Comparison of ENCODE assay signal across 1 cellular context in the genomic region with DNA sequence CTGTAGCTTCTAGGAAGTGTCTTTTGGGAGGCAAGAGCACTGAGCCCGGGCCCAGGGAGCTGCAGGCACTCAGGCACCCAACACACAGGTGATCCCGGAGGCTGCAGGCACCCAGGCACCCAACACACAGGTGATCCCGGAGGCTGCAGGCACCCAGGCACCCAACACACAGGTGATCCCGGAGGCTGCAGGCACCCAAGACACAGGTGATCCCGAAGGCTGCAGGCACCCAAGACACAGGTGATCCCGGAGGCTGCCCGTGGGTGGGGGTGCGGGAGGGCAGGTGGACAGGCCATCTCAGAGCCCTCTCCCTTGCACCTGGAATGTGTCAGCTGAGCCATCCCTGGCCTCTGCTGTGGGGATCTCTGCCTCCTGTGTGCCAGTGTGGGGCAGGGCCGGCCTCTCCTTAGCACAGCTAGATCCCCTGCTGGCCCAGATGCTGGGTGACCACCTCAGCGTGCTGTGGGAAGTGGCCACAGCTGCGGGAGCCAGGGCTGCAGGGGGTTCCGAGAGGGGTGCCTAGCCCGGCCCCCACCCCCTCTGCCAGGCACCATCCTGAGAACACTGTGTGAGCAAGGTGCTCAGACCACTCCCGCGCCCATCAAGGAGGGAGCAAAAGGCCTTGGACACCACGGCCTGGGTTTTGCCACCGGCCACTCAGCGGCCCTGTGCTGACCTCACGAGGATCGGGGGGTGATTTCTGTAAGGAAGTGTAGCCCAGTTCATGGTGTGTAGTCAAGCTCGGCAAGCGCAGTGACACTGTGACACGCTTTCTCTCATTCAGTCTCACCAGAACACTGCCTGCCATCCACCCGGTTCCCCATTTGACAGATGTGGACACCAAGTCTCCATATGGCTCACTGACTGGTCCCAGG.
TF ChIP-seq lines count a peak whose summit lies in the region.

No MANE protein-coding gene starts in this region.

TF ChIP-seq in GM23338, 12 proteins besides CTCF, POLR2A, EP300 and RAD21:
- TF ChIP-seq POLR2AphosphoS5 (IDR thresholded peaks at IDR 0.05; ENCODE audit: low read depth): no peak
- TF ChIP-seq, protein P1, sequence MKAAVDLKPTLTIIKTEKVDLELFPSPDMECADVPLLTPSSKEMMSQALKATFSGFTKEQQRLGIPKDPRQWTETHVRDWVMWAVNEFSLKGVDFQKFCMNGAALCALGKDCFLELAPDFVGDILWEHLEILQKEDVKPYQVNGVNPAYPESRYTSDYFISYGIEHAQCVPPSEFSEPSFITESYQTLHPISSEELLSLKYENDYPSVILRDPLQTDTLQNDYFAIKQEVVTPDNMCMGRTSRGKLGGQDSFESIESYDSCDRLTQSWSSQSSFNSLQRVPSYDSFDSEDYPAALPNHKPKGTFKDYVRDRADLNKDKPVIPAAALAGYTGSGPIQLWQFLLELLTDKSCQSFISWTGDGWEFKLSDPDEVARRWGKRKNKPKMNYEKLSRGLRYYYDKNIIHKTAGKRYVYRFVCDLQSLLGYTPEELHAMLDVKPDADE (IDR thresholded peaks at IDR 0.05): no peak
